Comparison of ENCODE assay signal across 17 cellular contexts in genomic region chr3:70245746-70246525, GRCh38.
"Had no signal": no experiment of that assay in that cellular context is flagged by ENCODE, and none has a peak within 500 bp of the region (broad histone marks: within the 10 kb centered on the region; RNA-seq: fewer than 3 reads in every experiment).

No MANE protein-coding gene starts in this region.

- ATAC-seq: heart left ventricle; left lobe of liver; natural killer cell treated with Interleukin-12 subunit alpha and Interleukin-12 subunit beta and Interleukin-15 and Interleukin-18, amount 100 ng/mL, for 72 hours; pancreas; psoas muscle; stimulated activated naive B cell treated with anti-CD40 and anti-IgM and Interleukin-4, amounts not matched to agents 10 μg/mL and 1 μg/mL and 100 μg/mL, for 72 hours; stimulated activated naive CD8-positive, alpha-beta T cell treated with anti-CD3 and anti-CD28 coated beads, Interleukin-15, amount 100 ng/mL, for 72 hours had no signal

- H3K9me3 ChIP-seq: esophagus squamous epithelium, pancreas, psoas muscle, right atrium auricular region, sigmoid colon had no signal

- H3K27ac ChIP-seq: esophagus squamous epithelium, heart left ventricle, pancreas, psoas muscle, right atrium auricular region, sigmoid colon, skin epidermis had no signal

- H3K4me3 ChIP-seq: esophagus squamous epithelium, heart left ventricle, pancreas, psoas muscle, right atrium auricular region, sigmoid colon, skin epidermis had no signal

- H3K27me3 ChIP-seq: esophagus squamous epithelium, heart left ventricle, pancreas, right atrium auricular region, sigmoid colon had no signal

- H3K4me1 ChIP-seq: esophagus squamous epithelium, pancreas, psoas muscle, right atrium auricular region, sigmoid colon had no signal

- H3K36me3 ChIP-seq: esophagus squamous epithelium, heart left ventricle, pancreas, right atrium auricular region, sigmoid colon had no signal

- DNase-seq: esophagus squamous epithelium; foreskin fibroblast; heart left ventricle; islet precursor cell; occipital lobe; pancreas; psoas muscle; sigmoid colon; stimulated activated CD4-positive, alpha-beta T cell treated with anti-CD3 and anti-CD28 coated beads, Interleukin-2, amount 100 ng/mL, for 24 hours; stimulated activated CD4-positive, alpha-beta T cell treated with anti-CD3 and anti-CD28 coated beads, Interleukin-4, amount 100 ng/mL, for 4 hours; stimulated activated naive B cell treated with anti-CD40 and anti-IgM and Interleukin-4, amounts not matched to agents 10 μg/mL and 1 μg/mL and 100 μg/mL, for 72 hours; stimulated activated naive CD8-positive, alpha-beta T cell treated with anti-CD3 and anti-CD28 coated beads, Interleukin-15, amount 100 ng/mL, for 72 hours; trophoblast cell had no signal
